In the genomic region with DNA sequence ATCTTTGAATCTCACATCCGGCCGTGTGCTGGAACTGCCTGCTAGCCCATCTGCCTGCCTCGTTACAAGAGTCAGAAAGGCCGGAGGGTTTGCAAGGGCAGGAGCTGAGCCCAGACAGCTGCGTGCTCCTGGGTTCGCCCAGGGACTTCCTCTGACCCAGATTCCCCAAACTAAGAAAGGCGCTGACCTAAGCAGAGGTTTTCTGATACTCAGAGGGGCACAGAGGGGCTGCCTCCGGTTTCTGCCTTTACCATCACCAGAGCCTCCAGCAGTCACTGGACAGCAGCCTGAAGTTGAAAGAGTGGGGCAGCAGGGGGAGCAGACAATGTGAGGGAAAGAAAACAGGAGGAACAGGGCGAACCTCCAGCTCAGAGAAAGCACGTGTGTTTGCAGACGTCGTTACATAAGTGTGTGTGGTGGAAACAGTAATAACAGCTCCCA, we compare ENCODE assay signal across 10 cellular contexts. TPM values are rescaled to one million over a fixed set of nuclear protein-coding genes. Genes with fewer than 3 reads are reported as not detected.
DNase-seq lines count a peak whose midpoint lies in the region; ATAC-seq, FAIRE-seq and TF ChIP-seq lines count a peak whose summit lies in the region.
"Had no signal": no experiment of that assay in that cellular context is flagged by ENCODE, and none has a peak within 500 bp of the region (broad histone marks: within the 10 kb centered on the region; RNA-seq: fewer than 3 reads in every experiment).

No MANE protein-coding gene starts in this region.

- BruUV-seq in HepG2 (replicated peaks; lab: Mats Ljungman, UMichigan) = no TSS peak

- in situ Hi-C loops in HepG2 (cut with HindIII; ENCODE audit: extremely low pct_ligation_motif_present, low pct_unique_long_range_greater_than_20kb) = no loop called here

- no peak for TF ChIP-seq RAD21 in HepG2 (CRISPR knock-in tag; IDR thresholded peaks at IDR 0.05)

- no peak overlapping the region for H3K4me3 ChIP-seq in HEK293 (ENCODE audit: low read depth, low read length)
- H3K4me3 ChIP-seq in dorsolateral prefrontal cortex = peak overlapping the region in 1 of 59 donors; percentile 7
- no peak overlapping the region for H3K4me3 ChIP-seq in HepG2 (replicated peaks in 1 of 3; ENCODE audit: insufficient read depth in 1 of 3, low read depth in 2 of 3, low read length in 3 of 3)

- POLR2A ChIA-PET in HEK293 (lab: Yijun Ruan, JAX) (no interaction called here), HepG2 (lab: Yijun Ruan, JAX) (no interaction called here)

- CTCF ChIA-PET in HEK293 (lab: Yijun Ruan, JAX) = interaction anchor here (0.7 to 1.2 kb wide), 3 partner anchors 9 to 19 kb away, joined by 3 to 5 read pairs (median 3); no protein-coding TSS in a partner anchor
- CTCF ChIA-PET in HepG2 (lab: Yijun Ruan, JAX; ENCODE audit: low intra/inter-chr PET ratio, low total read pairs) = interaction anchor here (1.4 to 1.8 kb wide), 2 partner anchors 71 to 306 kb away, joined by 5 read pairs; no protein-coding TSS in a partner anchor

- H3K9me3 ChIP-seq in HEK293 (ENCODE audit: control insufficient read depth, insufficient read depth, low read depth, low read length) = no peaks in the 10 kb centered on the region
- H3K9me3 ChIP-seq in HepG2 (ENCODE audit: low read length) = no peaks in the 10 kb centered on the region

- no peaks in the 10 kb centered on the region for H3K27me3 ChIP-seq in dorsolateral prefrontal cortex
- H3K27me3 ChIP-seq in HepG2 (ENCODE audit: control insufficient read depth in 1 of 2, insufficient read depth in 2 of 2, low read length in 2 of 2) = peaks cover 0 to 9% of the 10 kb centered on the region in 2 experiments; a peak in 2 of 5 replicates

- 0 out of 2 replicates have a peak, but pooled peaks have one; percentile 12 for TF ChIP-seq CTCF in HEK293 (tag by site-specific recombination; IDR thresholded peaks at IDR 0.05)
- peak in 43 of 56 donors; percentile 7 to 49 (median 30) for TF ChIP-seq CTCF in dorsolateral prefrontal cortex (IDR thresholded peaks at IDR 0.05 in 54 of 56, conservative IDR thresholded peaks at IDR 0.05 in 2 of 56; ENCODE audit: low read depth in 1 of 56, partially characterized antibody in 56 of 56)
- peak; percentile 53 for TF ChIP-seq CTCF in HepG2 (CRISPR knock-in tag; IDR thresholded peaks at IDR 0.05)

- H3K27ac ChIP-seq in HEK293 (ENCODE audit: extremely low read depth, low read depth, low read length) (no peak overlapping the region), dorsolateral prefrontal cortex (peak overlapping the region in 57 of 59 donors; percentile 32 to 91 (median 78)), HepG2 (ENCODE audit: extremely low read length, insufficient read depth, low read length) (no peak overlapping the region), substantia nigra (ENCODE audit: low read depth, low read length, poor library complexity, severe bottlenecking) (peak overlapping the region; percentile 20)

- H3K9ac ChIP-seq in HepG2 (ENCODE audit: insufficient read depth, low read depth, low read length) = no peak overlapping the region

- no peak overlapping the region for H3K4me2 ChIP-seq in HepG2 (ENCODE audit: low read depth, low read length)

- no peak for TF ChIP-seq POLR2A in HepG2 (IDR thresholded peaks at IDR 0.05; ENCODE audit: insufficient read depth in 1 of 2, low read depth in 2 of 2, low read length in 2 of 2)

- peak; percentile 12 for FAIRE-seq in HepG2 (lab: Jason Lieb, UNC)

- H3K36me3 ChIP-seq in HEK293 (ENCODE audit: control insufficient read depth in 2 of 2, insufficient read depth in 1 of 2, low read length in 2 of 2) (no peaks in the 10 kb centered on the region), HepG2 (replicated peaks in 1 of 2; ENCODE audit: control insufficient read depth in 1 of 2, insufficient read depth in 2 of 2, low read length in 2 of 2) (no peaks in the 10 kb centered on the region)

- H4K20me1 ChIP-seq in HepG2 (ENCODE audit: insufficient read depth, low read length) = no peaks in the 10 kb centered on the region

- DNase-seq in dorsolateral prefrontal cortex (peak in 8 of 10 donors; percentile 61 to 78 (median 67)), HepG2 (ENCODE audit: low spot score) (peak; percentile 53), substantia nigra (lab: John Stamatoyannopoulos, UW) (peak in 36 of 49 donors; percentile 9 to 69 (median 50)), GDM1 (lab: John Stamatoyannopoulos, UW) (no peak), NCI-H146 (lab: John Stamatoyannopoulos, UW) (no peak), NCI-H1694 treated with DMSO at 0.1 percent for 48 hours (lab: John Stamatoyannopoulos, UW) (no peak)
- DNase-seq: activated T-cell treated with anti-CD3 and anti-CD28 coated beads for 4 hours, KG1 had no signal

- H3K4me1 ChIP-seq in HEK293 (ENCODE audit: control insufficient read depth, insufficient read depth, low read length) (no peaks in the 10 kb centered on the region), HepG2 (ENCODE audit: insufficient read depth, low read length) (peaks cover 8% of the 10 kb centered on the region; the same call in 1 of the 2 replicates)

- no peak overlapping the region for H2AFZ ChIP-seq in HepG2 (ENCODE audit: low read length)

- 20% methylated on average over 8 of the region's 12 CpGs for WGBS in HepG2 (ENCODE audit: low lambda C conversion rate)

- peak; percentile 97 for ATAC-seq in HepG2
- ATAC-seq in HG02588 (IDR thresholded peaks at IDR 0.05; ENCODE audit: unreplicated experiment) = no peak

- no peak for TF ChIP-seq EP300 in HepG2 (IDR thresholded peaks at IDR 0.05; ENCODE audit: low read depth in 2 of 2, low read length in 2 of 2)
- no peak for TF ChIP-seq EP300 in HepG2 (CRISPR knock-in tag; IDR thresholded peaks at IDR 0.05; ENCODE audit: borderline replicate concordance)

- intact Hi-C loops in dorsolateral prefrontal cortex (cut with DNase I) = no loop called here
- intact Hi-C loops in HepG2 (cut with micrococcal nuclease; ENCODE audit: unreplicated experiment) = no loop called here

- no peaks in the 10 kb centered on the region for H3K79me2 ChIP-seq in HepG2 (ENCODE audit: insufficient read depth, low read length)

TF ChIP-seq in HEK293, 187 proteins besides CTCF, POLR2A, EP300 and RAD21:
- no peak for TF ChIP-seq ZBTB17 (tag by site-specific recombination; IDR thresholded peaks at IDR 0.05)
- no peak for TF ChIP-seq ZBTB8A (tag by site-specific recombination; IDR thresholded peaks at IDR 0.05)
- no peak for TF ChIP-seq GLIS1 (tag by site-specific recombination; IDR thresholded peaks at IDR 0.05)
- no peak for TF ChIP-seq ZNF274 (IDR thresholded peaks at IDR 0.05; ENCODE audit: low read length)
- TF ChIP-seq ZNF274 (tag by site-specific recombination; IDR thresholded peaks at IDR 0.05; ENCODE audit: borderline replicate concordance) = no peak
- no peak for TF ChIP-seq ZNF394 (tag by site-specific recombination; IDR thresholded peaks at IDR 0.05; ENCODE audit: borderline replicate concordance)

TF ChIP-seq in HepG2, 621 proteins besides CTCF, POLR2A, EP300 and RAD21 (continues in another document):
- TF ChIP-seq, protein P1, sequence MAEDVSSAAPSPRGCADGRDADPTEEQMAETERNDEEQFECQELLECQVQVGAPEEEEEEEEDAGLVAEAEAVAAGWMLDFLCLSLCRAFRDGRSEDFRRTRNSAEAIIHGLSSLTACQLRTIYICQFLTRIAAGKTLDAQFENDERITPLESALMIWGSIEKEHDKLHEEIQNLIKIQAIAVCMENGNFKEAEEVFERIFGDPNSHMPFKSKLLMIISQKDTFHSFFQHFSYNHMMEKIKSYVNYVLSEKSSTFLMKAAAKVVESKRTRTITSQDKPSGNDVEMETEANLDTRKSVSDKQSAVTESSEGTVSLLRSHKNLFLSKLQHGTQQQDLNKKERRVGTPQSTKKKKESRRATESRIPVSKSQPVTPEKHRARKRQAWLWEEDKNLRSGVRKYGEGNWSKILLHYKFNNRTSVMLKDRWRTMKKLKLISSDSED (CRISPR knock-in tag; IDR thresholded peaks at IDR 0.05) = no peak
- no peak for TF ChIP-seq ZFYVE20 (CRISPR knock-in tag; IDR thresholded peaks at IDR 0.05; ENCODE audit: borderline replicate concordance, low read depth)
- no peak for TF ChIP-seq ZNF724P (CRISPR knock-in tag; IDR thresholded peaks at IDR 0.05; ENCODE audit: borderline replicate concordance)

RNA-seq across cellular contexts. Expression of a gene that starts 33.4 kb away (rescaled TPM):
- total RNA-seq in dorsolateral prefrontal cortex (10 to 100 TPM in 110 of 120 experiments, 1 to 10 TPM in 10; 7.8 to 24.6 (median 13.3) TPM), HepG2 (2016; rRNA removed; fragmentation: Illumina TruSeq; extraction: Trizol) (20.7 and 26.5 TPM in 2 replicates)
- 18.0 and 20.8 TPM in 2 replicates for total RNA-seq in HepG2 (2016; cell fraction: cytosol; rRNA removed; fragmentation: Illumina TruSeq; extraction: Trizol; ENCODE audit: low read depth)
- 18.8 and 31.8 TPM in 2 replicates for total RNA-seq in HepG2 (2016; cell fraction: insoluble cytoplasmic fraction; rRNA removed; fragmentation: Illumina TruSeq; extraction: Trizol)
- total RNA-seq in HepG2 (2016; cell fraction: membrane; rRNA removed; fragmentation: Illumina TruSeq; extraction: Trizol) = 10.2 and 13.1 TPM in 2 replicates
- total RNA-seq in HepG2 (2016; cell fraction: nucleus; rRNA removed; fragmentation: Illumina TruSeq; extraction: Trizol) = 40.2 and 44.1 TPM in 2 replicates
- 3.0 and 5.9 TPM in 2 replicates for polyA plus RNA-seq in HepG2 (2011; rRNA removed)
- polyA plus RNA-seq in HepG2 (2011; cell fraction: cytosol; rRNA removed) = 2.4 and 3.3 TPM in 2 replicates
- 6.9 and 7.4 TPM in 2 replicates for polyA plus RNA-seq in HepG2 (2011; cell fraction: nucleus; rRNA removed)
- polyA plus RNA-seq in HepG2 (2012) = 2.4 and 5.5 TPM in 2 replicates
- 1.1 and 1.3 TPM in 2 replicates for polyA plus RNA-seq in HepG2 (2016; cell fraction: cytosol; fragmentation: Illumina TruSeq; extraction: Trizol; ENCODE audit: low read depth)
- polyA plus RNA-seq in HepG2 (2016; cell fraction: insoluble cytoplasmic fraction; fragmentation: Illumina TruSeq; extraction: Trizol; ENCODE audit: low read depth) = 18.1 and 20.3 TPM in 2 replicates
- polyA plus RNA-seq in HepG2 (2016; cell fraction: membrane; fragmentation: Illumina TruSeq; extraction: Trizol; ENCODE audit: low read depth) = 2.3 and 3.2 TPM in 2 replicates
- polyA plus RNA-seq in HepG2 (2016; cell fraction: nucleus; fragmentation: Illumina TruSeq; extraction: Trizol; ENCODE audit: insufficient read depth, low read depth) = 17.9 and 19.5 TPM in 2 replicates
- 4.5 and 16.4 TPM in 2 replicates for polyA minus RNA-seq in HepG2 (2011; rRNA and poly(A)+ RNA removed; ENCODE audit: low replicate concordance)
- polyA minus RNA-seq in HepG2 (2011; cell fraction: cytosol; rRNA and poly(A)+ RNA removed) = 4.0 and 5.3 TPM in 2 replicates
- polyA minus RNA-seq in HepG2 (2011; cell fraction: nucleus; rRNA and poly(A)+ RNA removed) = 18.5 and 34.0 TPM in 2 replicates

Comparison
In these comparisons a context has a peak if more than half of its experiments do, and no peak if none do; other contexts are left out.
1. H3K27ac ChIP-seq: peak in dorsolateral prefrontal cortex (57 of 59) and substantia nigra (single experiment); none in HEK293 (single experiment) and HepG2 (single experiment).
2. DNase-seq: peak in dorsolateral prefrontal cortex (8 of 10), HepG2 (single experiment) and substantia nigra (36 of 49); none in GDM1 (single experiment), NCI-H146 (single experiment) and NCI-H1694 treated with DMSO at 0.1 percent for 48 hours (single experiment).
3. Peak in every context shown above with its lines, with median percentiles within 50 percentile points of each other: CTCF ChIP-seq.